ENCODE assay signal across 8 cellular contexts in the genomic region with DNA sequence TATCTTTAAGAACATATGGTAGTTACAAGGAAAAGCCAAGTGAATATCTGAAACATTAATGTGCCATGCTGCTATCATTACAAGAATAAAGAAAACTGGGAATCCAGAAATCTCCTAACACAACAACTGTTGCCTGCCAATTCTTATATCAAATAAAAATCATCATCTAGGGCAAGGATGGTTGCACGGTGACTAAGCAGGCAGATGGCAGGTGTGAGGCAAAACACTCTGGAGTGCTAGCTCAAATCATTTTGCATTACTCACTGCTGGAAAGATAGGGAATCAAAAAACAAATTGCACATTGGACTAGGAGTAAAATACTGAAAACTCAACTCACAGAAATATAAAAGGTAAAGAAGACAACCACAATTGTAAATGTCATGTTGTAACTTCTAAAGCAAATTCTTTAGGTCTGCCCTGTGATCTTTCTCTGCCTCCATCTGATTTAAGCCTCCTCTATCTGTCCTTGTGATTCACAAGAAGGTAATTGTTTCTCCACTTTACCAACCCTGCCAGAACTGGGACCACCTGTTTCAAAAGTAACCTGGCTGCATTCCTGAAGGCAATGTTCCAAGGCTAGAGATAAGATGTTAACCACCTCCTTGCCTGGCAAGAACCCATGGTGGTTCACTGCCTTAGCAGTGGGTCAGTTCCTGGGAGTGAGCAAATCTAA. TPM values are rescaled to one million over a fixed set of nuclear protein-coding genes. Genes with fewer than 3 reads are reported as not detected.
DNase-seq lines count a peak whose midpoint lies in the region; TF ChIP-seq lines count a peak whose summit lies in the region.

No MANE protein-coding gene starts in this region.

- no peaks in the 10 kb centered on the region for H3K27me3 ChIP-seq in HUES64 (ENCODE audit: insufficient read depth, low read length)

- H3K27ac Mint-ChIP-seq in nephron progenitor cell, result no peak overlapping the region

- H3K4me1 ChIP-seq in HUES64 (ENCODE audit: insufficient read depth, low read length), result peaks cover 64% of the 10 kb centered on the region

- WGBS in HUES64, result 100% methylated on average over 1 of the region's 1 CpG

- no peaks in the 10 kb centered on the region for H3K9me3 ChIP-seq in HUES64 (ENCODE audit: insufficient read depth, low read depth, low read length)

- no peak overlapping the region for H3K4me3 Mint-ChIP-seq in nephron progenitor cell

- H3K36me3 ChIP-seq in HUES64 (ENCODE audit: insufficient read depth, low read length), result no peaks in the 10 kb centered on the region

- TF ChIP-seq CTCF in nephron progenitor cell (IDR thresholded peaks at IDR 0.05), result no peak

- H3K27ac ChIP-seq in HUES64 (ENCODE audit: low read depth, low read length), result peak overlapping the region; percentile 71

- peaks cover 7% of the 10 kb centered on the region for H3K36me3 Mint-ChIP-seq in nephron progenitor cell (ENCODE audit: low read depth)

- H3K9ac ChIP-seq in HUES64 (ENCODE audit: low read depth, low read length), result peak overlapping the region; percentile 54

- no peaks in the 10 kb centered on the region for H3K27me3 Mint-ChIP-seq in nephron progenitor cell (ENCODE audit: low read depth, poor library complexity)

- DNase-seq in DMS 273 (lab: John Stamatoyannopoulos, UW; ENCODE audit: unreplicated experiment), result peak; percentile 75
- DNase-seq in astrocyte of the hippocampus (ENCODE audit: low read depth, low spot score), result peak; percentile 62
- DNase-seq in lung microvascular endothelial cell (ENCODE audit: low read depth in 2 of 2), result peak; percentile 37 to 72
- DNase-seq in nephron progenitor cell, result no peak
- no peak for DNase-seq in activated effector memory CD4-positive, alpha-beta T cell treated with Interleukin-2 at 50 U/mL for 16 hours
- no peak for DNase-seq in NCI-H146 (lab: John Stamatoyannopoulos, UW)
- no peak for DNase-seq in GOT3 (lab: John Stamatoyannopoulos, UW)

- peaks cover 11% of the 10 kb centered on the region for H3K4me1 Mint-ChIP-seq in nephron progenitor cell

- H3K4me3 ChIP-seq in HUES64 (ENCODE audit: low read length), result peak overlapping the region; percentile 23

- no peaks in the 10 kb centered on the region for H3K9me3 Mint-ChIP-seq in nephron progenitor cell

RNA-seq across cellular contexts. Expression of gene LCA5, which starts 33.0 kb away (rescaled TPM):
- 2.0 TPM for polyA plus RNA-seq in HUES64 (2013, experiment 1 of 2)
- polyA plus RNA-seq in HUES64 (2013, experiment 2 of 2), result 2.6 TPM
- total RNA-seq in lung microvascular endothelial cell, result 2.0 and 2.2 TPM in 2 replicates

Comparison
In these comparisons a context has a peak if more than half of its experiments do, and no peak if none do; other contexts are left out.
1. DNase-seq: peak in DMS 273 (single experiment), astrocyte of the hippocampus (single experiment) and lung microvascular endothelial cell (2 of 2); none in nephron progenitor cell (single experiment), activated effector memory CD4-positive, alpha-beta T cell treated with Interleukin-2 at 50 U/mL for 16 hours (single experiment), NCI-H146 (single experiment) and GOT3 (single experiment).